Comparison of ENCODE assay signal across 26 cellular contexts in genomic region chr15:66682246-66682645, GRCh38. TPM values are rescaled to one million over a fixed set of nuclear protein-coding genes. Genes with fewer than 3 reads are reported as not detected.
"Had no signal": no experiment of that assay in that cellular context is flagged by ENCODE, and none has a peak within 500 bp of the region (broad histone marks: within the 10 kb centered on the region; RNA-seq: fewer than 3 reads in every experiment).

No MANE protein-coding gene starts in this region.

- H3K4me3 ChIP-seq: coronary artery, esophagus muscularis mucosa, lung, prostate gland, right atrium auricular region, skin epidermis, thoracic aorta, tibial nerve, upper lobe of right lung, uterus had no signal

- H3K9me3 Mint-ChIP-seq: immature natural killer cell had no signal

- DNase-seq: dermis blood vessel endothelial cell; effector memory CD4-positive, alpha-beta T cell; foreskin melanocyte; hypothalamus; immature natural killer cell; islet precursor cell; kidney glomerular epithelial cell; left colon; naive thymus-derived CD8-positive, alpha-beta T cell; nephron progenitor cell; nucleus accumbens; stimulated activated CD4-positive, alpha-beta T cell treated with anti-CD3 and anti-CD28 coated beads, Interleukin-15, amount 100 ng/mL, for 24 hours; stimulated activated CD4-positive, alpha-beta T cell treated with anti-CD3 and anti-CD28 coated beads, Interleukin-2, amount 100 ng/mL, for 48 hours; stimulated activated naive B cell treated with anti-CD40 and anti-IgM and Interleukin-4, amounts not matched to agents 10 μg/mL and 1 μg/mL and 100 μg/mL, for 72 hours; upper lobe of right lung; uterus had no signal

- H3K27me3 Mint-ChIP-seq: memory B cell; naive thymus-derived CD8-positive, alpha-beta T cell; stimulated activated naive B cell treated with anti-CD40 and anti-IgM and Interleukin-4, amounts not matched to agents 10 μg/mL and 1 μg/mL and 100 μg/mL, for 72 hours; stimulated activated naive CD8-positive, alpha-beta T cell treated with anti-CD3 and anti-CD28 coated beads, Interleukin-15, Interleukin-2, amounts not matched to agents 100 ng/mL and 50 ng/mL, for 24 hours had no signal

- H3K27me3 ChIP-seq: esophagus muscularis mucosa, right atrium auricular region, tibial nerve, upper lobe of right lung, uterus had no signal

- ATAC-seq: left colon; naive thymus-derived CD8-positive, alpha-beta T cell had no signal

- H3K27ac ChIP-seq: esophagus muscularis mucosa, prostate gland, right atrium auricular region, skin epidermis, thoracic aorta, tibial nerve, upper lobe of right lung, uterus had no signal

- H3K4me1 Mint-ChIP-seq: immature natural killer cell had no signal

- H3K4me3 Mint-ChIP-seq: immature natural killer cell; memory B cell; naive thymus-derived CD8-positive, alpha-beta T cell; nephron progenitor cell; stimulated activated naive B cell treated with anti-CD40 and anti-IgM and Interleukin-4, amounts not matched to agents 10 μg/mL and 1 μg/mL and 100 μg/mL, for 72 hours; stimulated activated naive CD8-positive, alpha-beta T cell treated with anti-CD3 and anti-CD28 coated beads, Interleukin-15, Interleukin-2, amounts not matched to agents 100 ng/mL and 50 ng/mL, for 24 hours had no signal

- H3K4me1 ChIP-seq: tibial nerve, uterus had no signal

- H3K27ac Mint-ChIP-seq: immature natural killer cell; memory B cell; nephron progenitor cell; stimulated activated naive B cell treated with anti-CD40 and anti-IgM and Interleukin-4, amounts not matched to agents 10 μg/mL and 1 μg/mL and 100 μg/mL, for 72 hours; stimulated activated naive CD8-positive, alpha-beta T cell treated with anti-CD3 and anti-CD28 coated beads, Interleukin-15, Interleukin-2, amounts not matched to agents 100 ng/mL and 50 ng/mL, for 24 hours had no signal

- H3K9me3 ChIP-seq: prostate gland, upper lobe of right lung, uterus had no signal

RNA-seq across cellular contexts. Expression of gene SMAD6, which starts 19.8 kb away (rescaled TPM):
- polyA plus RNA-seq: immature natural killer cell; naive thymus-derived CD8-positive, alpha-beta T cell had no signal
